In the genomic region with DNA sequence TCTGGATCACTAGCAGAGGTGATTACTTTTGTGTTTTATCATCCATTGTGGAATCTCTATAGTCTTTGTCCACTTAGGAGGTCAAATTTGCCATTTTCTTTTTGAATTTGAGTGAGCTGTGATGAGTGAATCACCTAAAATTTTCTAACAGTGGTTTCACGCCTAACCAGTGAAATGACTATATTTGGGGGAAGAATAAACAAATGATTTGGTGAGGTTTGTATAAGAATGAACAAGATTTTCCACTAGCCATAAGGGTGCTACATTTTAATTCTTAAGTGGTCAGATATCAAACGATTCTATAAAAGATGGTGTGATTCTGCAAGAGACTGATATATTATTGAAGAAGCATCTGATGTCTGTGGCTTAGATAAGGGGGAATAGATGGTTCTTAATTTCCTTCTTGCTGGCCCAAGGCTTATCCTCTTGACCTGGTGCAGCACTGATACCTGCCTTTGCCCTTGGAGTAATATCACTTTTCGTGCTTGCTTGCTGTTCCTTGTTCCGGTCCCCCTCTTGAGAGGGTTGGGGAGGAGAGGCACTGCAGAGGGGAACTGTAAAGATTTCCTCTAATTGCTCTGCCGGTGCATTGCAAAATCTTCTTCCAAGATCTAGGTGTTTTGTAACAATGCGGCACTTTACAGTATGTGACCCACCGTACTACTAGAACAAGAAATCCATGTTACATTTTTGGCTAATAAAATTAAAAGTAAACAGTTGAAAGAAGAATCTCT, we compare ENCODE assay signal across 17 cellular contexts. TPM values are rescaled to one million over a fixed set of nuclear protein-coding genes. Genes with fewer than 3 reads are reported as not detected.
DNase-seq lines count a peak whose midpoint lies in the region; ATAC-seq and TF ChIP-seq lines count a peak whose summit lies in the region.
"Had no signal": no experiment of that assay in that cellular context is flagged by ENCODE, and none has a peak within 500 bp of the region (broad histone marks: within the 10 kb centered on the region; RNA-seq: fewer than 3 reads in every experiment).

No MANE protein-coding gene starts in this region.

- H3K27me3 ChIP-seq in foreskin keratinocyte = peaks cover 42% of the 10 kb centered on the region

- H3K4me1 ChIP-seq in foreskin keratinocyte = no peaks in the 10 kb centered on the region

- no peak overlapping the region for H3K27ac ChIP-seq in foreskin keratinocyte
- H3K27ac ChIP-seq: GM23248, VCaP had no signal

- no peak for TF ChIP-seq CTCF in GM10248 (IDR thresholded peaks at IDR 0.05; ENCODE audit: control extremely low read depth, extremely low read depth, low read depth, missing control alignments)
- no peak for TF ChIP-seq CTCF in GM20000 (IDR thresholded peaks at IDR 0.05; ENCODE audit: extremely low read depth, missing control alignments)
- TF ChIP-seq CTCF in foreskin keratinocyte (conservative IDR thresholded peaks at IDR 0.05) = no peak

- DNase-seq in GM10248 (ENCODE audit: extremely low spot score) (peak; percentile 44), GM20000 (ENCODE audit: low spot score) (peak; percentile 36), SKM-1 treated with dmso at 0.1 percent for 144 hours (lab: John Stamatoyannopoulos, UW; ENCODE audit: unreplicated experiment) (peak; percentile 86), NCI-H1436 (lab: John Stamatoyannopoulos, UW) (no peak), foreskin keratinocyte (no peak), H4 (ENCODE audit: low spot score) (no peak)
- DNase-seq in stimulated activated CD4-positive, alpha-beta T cell treated with anti-CD3 and anti-CD28 coated beads, Interleukin-4, amount 100 ng/mL, for 1 hour = no peak
- DNase-seq: DMS53, GM23248, mucosa of descending colon, NCI-H1417, NCI-H524 treated with DMSO at 0.1 percent for 48 hours, Right ventricle myocardium superior had no signal

- POLR2A ChIA-PET in GM10248 (lab: Yijun Ruan, JAX) = no interaction called here

- CTCF ChIA-PET in GM10248 (lab: Yijun Ruan, JAX) = interaction anchor here (1.1 to 4.2 kb wide), 6 partner anchors 10 to 232 kb away, joined by 3 to 31 read pairs (median 8); a partner anchor contains a TSS

- ATAC-seq in HG03442 (IDR thresholded peaks at IDR 0.05; ENCODE audit: unreplicated experiment) = peak; percentile 44
- no peak for ATAC-seq in foreskin keratinocyte
- ATAC-seq: mucosa of descending colon had no signal

RNA-seq across cellular contexts. Expression of a gene that starts 14.5 kb away (rescaled TPM):
- total RNA-seq in foreskin keratinocyte = not detected in 2 replicates
- polyA plus RNA-seq in foreskin keratinocyte = not detected in 2 replicates
- total RNA-seq in H4 (2014; rRNA removed; shearing (Covaris generic)) = not detected in 2 replicates
- total RNA-seq: endothelial cell of umbilical vein, GM23248, mucosa of descending colon, Right ventricle myocardium superior had no signal
- polyA plus RNA-seq: endothelial cell of umbilical vein, GM23248, keratinocyte had no signal

RNA-seq across cellular contexts. Expression of a gene that starts 37.9 kb away (rescaled TPM):
- total RNA-seq in foreskin keratinocyte = 12.3 and 13.0 TPM in 2 replicates
- polyA plus RNA-seq in foreskin keratinocyte = 14.4 and 14.9 TPM in 2 replicates
- 7.7 and 18.6 TPM in 2 replicates for total RNA-seq in H4 (2014; rRNA removed; shearing (Covaris generic))

Comparison
In these comparisons a context has a peak if more than half of its experiments do, and no peak if none do; other contexts are left out.
1. DNase-seq: peak in GM10248 (single experiment), GM20000 (single experiment) and SKM-1 treated with dmso at 0.1 percent for 144 hours (single experiment); none in NCI-H1436 (single experiment), foreskin keratinocyte (0 of 2), H4 (single experiment) and stimulated activated CD4-positive, alpha-beta T cell treated with anti-CD3 and anti-CD28 coated beads, Interleukin-4, amount 100 ng/mL, for 1 hour (single experiment).